Comparison of ENCODE assay signal across 8 cellular contexts in the genomic region with DNA sequence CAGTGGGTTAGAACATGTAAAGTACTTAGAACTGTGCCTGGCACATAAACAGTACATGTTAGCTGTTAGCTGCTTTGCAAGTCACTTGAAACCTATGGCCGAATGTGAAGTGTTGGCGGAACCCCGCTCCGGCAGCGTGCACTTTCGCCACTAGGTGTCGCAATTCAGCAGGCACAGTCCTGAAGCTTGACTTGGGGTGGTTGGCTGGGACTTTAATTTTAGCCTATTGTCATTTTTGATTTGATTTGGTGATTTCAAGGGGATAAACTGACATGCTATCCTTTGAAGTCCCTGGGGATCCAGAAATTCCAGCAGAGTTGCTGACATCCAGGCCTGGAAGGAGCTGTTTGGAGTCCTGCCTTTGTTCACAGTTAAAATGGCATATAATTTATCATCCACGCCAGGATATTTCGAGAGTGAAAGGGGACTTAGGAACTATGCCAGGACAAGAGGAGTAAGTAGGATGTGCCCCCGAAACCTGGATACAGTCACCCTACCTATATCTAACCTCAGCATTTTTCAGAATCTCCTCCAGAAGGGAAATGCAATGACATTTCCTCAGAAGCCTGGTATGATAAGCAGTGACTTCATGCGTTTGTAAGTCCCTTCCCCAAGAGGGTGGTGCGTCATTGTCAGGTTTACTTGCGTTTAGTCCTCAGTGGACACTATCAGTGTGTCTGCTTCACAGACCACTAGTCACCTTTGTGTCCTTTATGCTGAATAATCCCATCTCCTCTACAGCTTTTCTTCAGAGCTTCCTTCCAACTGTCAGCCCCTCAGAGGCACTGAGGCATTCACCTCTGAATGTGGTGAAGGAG. TPM values are rescaled to one million over a fixed set of nuclear protein-coding genes. Genes with fewer than 3 reads are reported as not detected.
DNase-seq lines count a peak whose midpoint lies in the region; ATAC-seq and TF ChIP-seq lines count a peak whose summit lies in the region.

No MANE protein-coding gene starts in this region.

- ATAC-seq in gastroesophageal sphincter (peak; percentile 39), omental fat pad (ENCODE audit: low FRiP score) (no peak)

- no peak for TF ChIP-seq EP300 in gastroesophageal sphincter (IDR thresholded peaks at IDR 0.05)

- H3K36me3 ChIP-seq in gastroesophageal sphincter (no peaks in the 10 kb centered on the region), testis (ENCODE audit: low read depth, missing control alignments) (no peaks in the 10 kb centered on the region)

- H3K4me3 ChIP-seq in LNCaP clone FGC (ENCODE audit: low read depth, low read length): no peak overlapping the region
- H3K4me3 ChIP-seq in gastroesophageal sphincter: no peak overlapping the region
- H3K4me3 ChIP-seq in testis: no peak overlapping the region

- H3K4me1 ChIP-seq in gastroesophageal sphincter (peaks cover 0 to 32% (median 6%) of the 10 kb centered on the region in 3 donors), testis (peaks cover 11% of the 10 kb centered on the region)

- H3K27ac ChIP-seq in gastroesophageal sphincter: no peak overlapping the region
- no peak overlapping the region for H3K27ac ChIP-seq in testis

- intact Hi-C loops in testis (cut with DNase I; ENCODE audit: low total_unique reads): loop anchor here (5.0 to 10.0 kb wide), 2 partner anchors 61 to 199 kb away; no protein-coding TSS in a partner anchor

- no peaks in the 10 kb centered on the region for H3K27me3 ChIP-seq in gastroesophageal sphincter
- H3K27me3 ChIP-seq in testis: no peaks in the 10 kb centered on the region

- TF ChIP-seq CTCF in LNCaP clone FGC (IDR thresholded peaks at IDR 0.05; ENCODE audit: control insufficient read depth, extremely low read depth, insufficient read depth) (peak; percentile 98), gastroesophageal sphincter (IDR thresholded peaks at IDR 0.05) (peak; percentile 88 to 97 (median 94)), omental fat pad (IDR thresholded peaks at IDR 0.05) (peak in 2 of 3 donors; percentile 36 to 50), testis (IDR thresholded peaks at IDR 0.05) (peak; percentile 89 to 99 (median 92))

- TF ChIP-seq POLR2A in gastroesophageal sphincter (IDR thresholded peaks at IDR 0.05): no peak
- no peak for TF ChIP-seq POLR2A in testis (IDR thresholded peaks at IDR 0.05)

- peak; percentile 27 to 83 (median 67) for DNase-seq in NCI-H1417 (lab: John Stamatoyannopoulos, UW)
- DNase-seq in NCI-H1417 treated with DMSO at 0.1 percent for 48 hours (lab: John Stamatoyannopoulos, UW): no peak
- peak; percentile 56 for DNase-seq in LNCaP clone FGC (ENCODE audit: low read depth)
- DNase-seq in SK-MEL-5 (ENCODE audit: low read depth, low spot score): peak; percentile 83
- peak; percentile 46 for DNase-seq in activated gamma-delta T cell (lab: John Stamatoyannopoulos, UW)
- peak; percentile 74 for DNase-seq in omental fat pad (ENCODE audit: low spot score)
- peak; percentile 87 for DNase-seq in testis

- H3K9me3 ChIP-seq in gastroesophageal sphincter (no peaks in the 10 kb centered on the region), testis (no peaks in the 10 kb centered on the region)

- in situ Hi-C loops in SK-MEL-5 (cut with HindIII; ENCODE audit: low pct_unique_long_range_greater_than_20kb, low sequenced_read_pairs): no loop called here

- whole genome bisulfite sequencing in gastroesophageal sphincter (ENCODE audit: low coverage in 1 of 2), 2 donors: 0 to 2% methylated on average over 4 to 13 of the region's 13 CpGs
- 31 to 39% methylated on average over 13 of the region's 13 CpGs for WGBS in testis, 2 donors

RNA-seq across cellular contexts. Expression of a gene that starts 3.5 kb away (rescaled TPM):
- total RNA-seq in SK-MEL-5 (2014; rRNA removed; shearing (Covaris generic)): 14.2 and 19.3 TPM in 2 replicates
- polyA plus RNA-seq in SK-MEL-5 (2015; cell fraction: cytosol; rRNA removed): 22.6 and 27.5 TPM in 2 replicates
- 21.7 and 26.8 TPM in 2 replicates for polyA plus RNA-seq in SK-MEL-5 (2015; cell fraction: nucleus; rRNA removed)
- total RNA-seq in gastroesophageal sphincter (10 to 100 TPM; 19.5 to 30.2 (median 26.0) TPM), omental fat pad (10 to 100 TPM; 23.4 to 43.3 (median 29.4) TPM), testis (10 to 100 TPM; 19.8 to 23.5 TPM)
- 14.2 TPM for polyA plus RNA-seq in testis (ENCODE audit: insufficient read depth, low read depth, low replicate concordance)

Comparison
In these comparisons a context has a peak if more than half of its experiments do, and no peak if none do; other contexts are left out.
1. CTCF ChIP-seq: peak in every context shown above with its lines; median percentile 98 in LNCaP clone FGC; 94 in gastroesophageal sphincter; 92 in testis; 43 in omental fat pad.